In genomic region chr4:74284074-74284473, GRCh38 we compare ENCODE assay signal across 22 cellular contexts. TPM values are rescaled to one million over a fixed set of nuclear protein-coding genes. Genes with fewer than 3 reads are reported as not detected.
DNase-seq lines count a peak whose midpoint lies in the region; ATAC-seq, FAIRE-seq and TF ChIP-seq lines count a peak whose summit lies in the region.
"Had no signal": no experiment of that assay in that cellular context is flagged by ENCODE, and none has a peak within 500 bp of the region (broad histone marks: within the 10 kb centered on the region; RNA-seq: fewer than 3 reads in every experiment).

No MANE protein-coding gene starts in this region.

- H3K36me3 ChIP-seq in astrocyte (ENCODE audit: insufficient read depth, low read length) (no peaks in the 10 kb centered on the region), gastrocnemius medialis (no peaks in the 10 kb centered on the region), psoas muscle (ENCODE audit: insufficient read depth in 1 of 2, low read depth in 1 of 2) (no peaks in the 10 kb centered on the region)
- no peaks in the 10 kb centered on the region for H3K36me3 ChIP-seq in effector memory CD4-positive, alpha-beta T cell (ENCODE audit: control insufficient read depth, insufficient read depth, low read length)
- H3K36me3 ChIP-seq: MG63 had no signal

- no peak for TF ChIP-seq POLR2A in gastrocnemius medialis (IDR thresholded peaks at IDR 0.05)

- no peak for TF ChIP-seq CTCF in astrocyte (IDR thresholded peaks at IDR 0.05; ENCODE audit: insufficient read depth, low read depth, low read length)
- no peak for TF ChIP-seq CTCF in foreskin fibroblast (IDR thresholded peaks at IDR 0.05; ENCODE audit: low read depth, low read length)
- TF ChIP-seq CTCF in gastrocnemius medialis (IDR thresholded peaks at IDR 0.05 in 4 of 5, conservative IDR thresholded peaks at IDR 0.05 in 1 of 5): no peak
- TF ChIP-seq CTCF in psoas muscle (IDR thresholded peaks at IDR 0.05): no peak

- no peaks in the 10 kb centered on the region for H3K9me3 ChIP-seq in astrocyte (ENCODE audit: insufficient read depth, low read depth, low read length)
- H3K9me3 ChIP-seq in gastrocnemius medialis: no peaks in the 10 kb centered on the region
- no peaks in the 10 kb centered on the region for H3K9me3 ChIP-seq in effector memory CD4-positive, alpha-beta T cell (ENCODE audit: control insufficient read depth, low read length)
- H3K9me3 ChIP-seq in psoas muscle: no peaks in the 10 kb centered on the region
- H3K9me3 ChIP-seq: gastroesophageal sphincter, MG63, tibial nerve had no signal

- DNase-seq in ACHN (peak; percentile 74), HT-29 (ENCODE audit: low spot score) (peak; percentile 45), astrocyte (ENCODE audit: low read depth) (peak; percentile 86), foreskin fibroblast (peak; percentile 55 to 64), gastrocnemius medialis (no peak), psoas muscle (no peak), D341Med (ENCODE audit: low spot score) (no peak)
- no peak for DNase-seq in effector memory CD4-positive, alpha-beta T cell
- DNase-seq: activated B cell treated with CpG ODN at 0.5 μM for 24 hours; islet precursor cell; NCI-H2081; NK-92 treated with Interleukin-12 subunit alpha and Interleukin-12 subunit beta, amount 100 ng/mL, for 24 hours had no signal

- WGBS in psoas muscle, 3 donors: 84 to 91% (median 89%) methylated on average over 3 of the region's 3 CpGs

- peak overlapping the region; percentile 50 for H3K27ac ChIP-seq in astrocyte (ENCODE audit: low read depth, low read length)
- no peak overlapping the region for H3K27ac ChIP-seq in gastrocnemius medialis
- H3K27ac ChIP-seq in effector memory CD4-positive, alpha-beta T cell (ENCODE audit: insufficient read depth, low read length, poor library complexity, severe bottlenecking): no peak overlapping the region
- H3K27ac ChIP-seq in psoas muscle: no peak overlapping the region
- H3K27ac ChIP-seq: gastroesophageal sphincter, HL-60, SK-N-MC, tibial nerve had no signal

- H3K9me3 Mint-ChIP-seq in astrocyte (ENCODE audit: unreplicated experiment): no peaks in the 10 kb centered on the region
- H3K9me3 Mint-ChIP-seq: activated B cell treated with CpG ODN at 0.5 μM for 24 hours; activated naive CD4-positive, alpha-beta T cell treated with anti-CD3 and anti-CD28 coated beads, Interleukin-2, amount 50 U/mL, for 72 hours had no signal

- H3K4me2 ChIP-seq in astrocyte (ENCODE audit: low read length): peak overlapping the region; percentile 74

- H3K4me1 ChIP-seq in astrocyte (ENCODE audit: insufficient read depth, low read length) (peaks cover 13% of the 10 kb centered on the region), gastrocnemius medialis (no peaks in the 10 kb centered on the region), psoas muscle (no peaks in the 10 kb centered on the region)
- H3K4me1 ChIP-seq in effector memory CD4-positive, alpha-beta T cell (ENCODE audit: control insufficient read depth, insufficient read depth, low read length, poor library complexity, severe bottlenecking): no peaks in the 10 kb centered on the region
- H3K4me1 ChIP-seq: gastroesophageal sphincter, tibial nerve had no signal

- no peak for ATAC-seq in gastrocnemius medialis
- ATAC-seq in psoas muscle: no peak
- ATAC-seq: activated naive CD4-positive, alpha-beta T cell treated with anti-CD3 and anti-CD28 coated beads, Interleukin-2, amount 50 U/mL, for 72 hours; gastroesophageal sphincter had no signal

- H3K27me3 ChIP-seq in astrocyte (ENCODE audit: insufficient read depth, low read length) (no peaks in the 10 kb centered on the region), gastrocnemius medialis (no peaks in the 10 kb centered on the region), psoas muscle (ENCODE audit: insufficient read depth in 3 of 3, low read length in 2 of 3) (no peaks in the 10 kb centered on the region)
- no peaks in the 10 kb centered on the region for H3K27me3 ChIP-seq in effector memory CD4-positive, alpha-beta T cell (replicated peaks; ENCODE audit: control insufficient read depth, insufficient read depth, low read length, poor library complexity, severe bottlenecking)
- H3K27me3 ChIP-seq: gastroesophageal sphincter, MG63, tibial nerve had no signal

- no peaks in the 10 kb centered on the region for H4K20me1 ChIP-seq in astrocyte (ENCODE audit: insufficient read depth, low read length)

- H3K79me2 ChIP-seq in astrocyte (ENCODE audit: insufficient read depth, low read length): no peaks in the 10 kb centered on the region

- peaks cover 41% of the 10 kb centered on the region for H3K4me1 Mint-ChIP-seq in astrocyte (ENCODE audit: low read depth, unreplicated experiment)
- H3K4me1 Mint-ChIP-seq: activated B cell treated with CpG ODN at 0.5 μM for 24 hours had no signal

- in situ Hi-C loops in ACHN (cut with HindIII; ENCODE audit: low pct_ligation_motif_present, low pct_unique_long_range_greater_than_20kb, low sequenced_read_pairs): no loop called here
- in situ Hi-C loops in gastrocnemius medialis (cut with MboI; ENCODE audit: low sequenced_read_pairs in 4 of 4): no loop called here

- no peak overlapping the region for H3K4me3 Mint-ChIP-seq in astrocyte (ENCODE audit: unreplicated experiment)
- H3K4me3 Mint-ChIP-seq: activated B cell treated with CpG ODN at 0.5 μM for 24 hours had no signal

- H3K4me3 ChIP-seq in astrocyte (ENCODE audit: insufficient read depth, low read depth, low read length) (peak overlapping the region; percentile 19), foreskin fibroblast (ENCODE audit: low read depth in 1 of 2, low read length in 2 of 2) (no peak overlapping the region), gastrocnemius medialis (no peak overlapping the region), psoas muscle (no peak overlapping the region)
- no peak overlapping the region for H3K4me3 ChIP-seq in effector memory CD4-positive, alpha-beta T cell (ENCODE audit: insufficient read depth, low read depth, low read length, poor library complexity, severe bottlenecking)
- H3K4me3 ChIP-seq: gastroesophageal sphincter, MG63, SK-N-MC, tibial nerve had no signal

- peak overlapping the region; percentile 16 for H3K9ac ChIP-seq in astrocyte (ENCODE audit: low read length)

- H3K27me3 Mint-ChIP-seq in astrocyte (ENCODE audit: low read depth, unreplicated experiment): no peaks in the 10 kb centered on the region
- H3K27me3 Mint-ChIP-seq: activated B cell treated with CpG ODN at 0.5 μM for 24 hours had no signal

- peak; percentile 72 for FAIRE-seq in astrocyte (lab: Jason Lieb, UNC)
- FAIRE-seq: GM12891 had no signal

- peak overlapping the region; percentile 98 for H3K27ac Mint-ChIP-seq in astrocyte (ENCODE audit: unreplicated experiment)
- H3K27ac Mint-ChIP-seq: activated B cell treated with CpG ODN at 0.5 μM for 24 hours; activated naive CD4-positive, alpha-beta T cell treated with anti-CD3 and anti-CD28 coated beads, Interleukin-2, amount 50 U/mL, for 72 hours had no signal

- H3K36me3 Mint-ChIP-seq in astrocyte (ENCODE audit: low read depth, unreplicated experiment): peaks cover 5% of the 10 kb centered on the region

- intact Hi-C loops in gastrocnemius medialis (cut with DNase I; ENCODE audit: low total_unique reads): no loop called here
- intact Hi-C loops in psoas muscle (cut with DNase I): no loop called here

- H2AFZ ChIP-seq in astrocyte (ENCODE audit: low read depth, low read length): no peak overlapping the region

RNA-seq across cellular contexts. Expression of gene EPGN, which starts 24.2 kb away (rescaled TPM):
- total RNA-seq in HT-29 (2014; rRNA removed; shearing (Covaris generic)): 0.26 TPM in 1 of 2 replicates, not detected in the other
- 0.54 and 0.77 TPM in 2 replicates for total RNA-seq in astrocyte
- not detected for total RNA-seq in gastrocnemius medialis
- total RNA-seq in psoas muscle: 1 to 10 TPM in 1 of 4 donors, under 1 TPM in 1, not detected in 2; 0.47 to 1.5 TPM
- 1 to 10 TPM in 1 of 3 donors, not detected in 2; 4.3 TPM for polyA plus RNA-seq in psoas muscle
- total RNA-seq: activated B cell treated with CpG ODN at 0.5 μM for 24 hours; activated naive CD4-positive, alpha-beta T cell treated with anti-CD3 and anti-CD28 coated beads, Interleukin-2, amount 50 U/mL, for 72 hours; mucosa of gallbladder; posterior vena cava had no signal
- polyA plus RNA-seq: AG04450 had no signal

Comparison
In these comparisons a context has a peak if more than half of its experiments do, and no peak if none do; other contexts are left out.
1. DNase-seq: peak in ACHN (single experiment), HT-29 (single experiment), astrocyte (single experiment) and foreskin fibroblast (2 of 2); none in gastrocnemius medialis (0 of 2), effector memory CD4-positive, alpha-beta T cell (0 of 3), psoas muscle (0 of 2) and D341Med (single experiment).